ENCODE assay signal across 13 cellular contexts in genomic region chr14:50607181-50607580, GRCh38. TPM values are rescaled to one million over a fixed set of nuclear protein-coding genes. Genes with fewer than 3 reads are reported as not detected.
DNase-seq lines count a peak whose midpoint lies in the region; ATAC-seq and TF ChIP-seq lines count a peak whose summit lies in the region.
"Had no signal": no experiment of that assay in that cellular context is flagged by ENCODE, and none has a peak within 500 bp of the region (broad histone marks: within the 10 kb centered on the region; RNA-seq: fewer than 3 reads in every experiment).

No MANE protein-coding gene starts in this region.

- H3K4me1 ChIP-seq in gastroesophageal sphincter = peaks cover 0 to 7% (median 0%) of the 10 kb centered on the region in 3 donors
- H3K4me1 ChIP-seq: prostate gland, tibial artery had no signal

- in situ Hi-C loops in astrocyte of the spinal cord (cut with HindIII; ENCODE audit: low sequenced_read_pairs) = no loop called here

- ATAC-seq in GM18868 (IDR thresholded peaks at IDR 0.05; ENCODE audit: unreplicated experiment) = peak; percentile 62
- ATAC-seq in gastroesophageal sphincter = no peak
- ATAC-seq in SK-N-SH treated with all-trans-retinoic acid at 6 μM for 48 hours = no peak
- no peak for ATAC-seq in GM18909 (IDR thresholded peaks at IDR 0.05; ENCODE audit: poor library complexity, unreplicated experiment)

- H3K4me3 ChIP-seq in astrocyte of the spinal cord (ENCODE audit: low read depth, low read length) = no peak overlapping the region
- no peak overlapping the region for H3K4me3 ChIP-seq in gastroesophageal sphincter
- H3K4me3 ChIP-seq: dorsolateral prefrontal cortex, prostate gland, tibial artery had no signal

- TF ChIP-seq POLR2A in gastroesophageal sphincter (IDR thresholded peaks at IDR 0.05) = no peak

- TF ChIP-seq EP300 in gastroesophageal sphincter (IDR thresholded peaks at IDR 0.05) = no peak

- H3K36me3 ChIP-seq in gastroesophageal sphincter = no peaks in the 10 kb centered on the region
- H3K36me3 ChIP-seq: prostate gland, tibial artery had no signal

- no peaks in the 10 kb centered on the region for H3K9me3 ChIP-seq in gastroesophageal sphincter
- H3K9me3 ChIP-seq: prostate gland, tibial artery had no signal

- 72 to 80% methylated on average over 3 of the region's 3 CpGs for WGBS in gastroesophageal sphincter (ENCODE audit: low coverage in 1 of 2), 2 donors

- H3K27me3 ChIP-seq in gastroesophageal sphincter = no peaks in the 10 kb centered on the region
- H3K27me3 ChIP-seq: dorsolateral prefrontal cortex, tibial artery had no signal

- peak; percentile 34 for DNase-seq in COLO829 (ENCODE audit: low spot score)
- peak; percentile 59 for DNase-seq in astrocyte of the spinal cord (ENCODE audit: low read depth, low spot score)
- DNase-seq in stimulated activated CD4-positive, alpha-beta T cell treated with anti-CD3 and anti-CD28 coated beads, Interleukin-1b, Interleukin-23, amount 100 ng/mL, for 48 hours = peak; percentile 54
- DNase-seq in NCI-H82 (lab: John Stamatoyannopoulos, UW) = no peak
- DNase-seq: anterior cingulate cortex, dorsolateral prefrontal cortex, GDM1, tibial artery had no signal

- TF ChIP-seq CTCF in astrocyte of the spinal cord (IDR thresholded peaks at IDR 0.05; ENCODE audit: low read depth, low read length) = no peak
- no peak for TF ChIP-seq CTCF in gastroesophageal sphincter (IDR thresholded peaks at IDR 0.05)

- no peak overlapping the region for H3K27ac ChIP-seq in gastroesophageal sphincter
- H3K27ac ChIP-seq: prostate gland, tibial artery had no signal

TF ChIP-seq in SK-N-SH treated with all-trans-retinoic acid at 6 μM for 48 hours, 23 proteins besides CTCF, POLR2A, EP300 and RAD21:
- no peak for TF ChIP-seq ZNF70 (CRISPR knock-in tag; IDR thresholded peaks at IDR 0.05)
- no peak for TF ChIP-seq OSR1 (CRISPR knock-in tag; IDR thresholded peaks at IDR 0.05)
- TF ChIP-seq ZNF565 (CRISPR knock-in tag; conservative IDR thresholded peaks at IDR 0.05; ENCODE audit: low read depth) = no peak
- TF ChIP-seq CSDC2 (CRISPR knock-in tag; IDR thresholded peaks at IDR 0.05) = no peak
- TF ChIP-seq TCF4 (CRISPR knock-in tag; IDR thresholded peaks at IDR 0.05; ENCODE audit: borderline replicate concordance) = no peak
- no peak for TF ChIP-seq PATZ1 (CRISPR knock-in tag; IDR thresholded peaks at IDR 0.05; ENCODE audit: borderline replicate concordance)
- no peak for TF ChIP-seq SNAI2 (CRISPR knock-in tag; IDR thresholded peaks at IDR 0.05)
- TF ChIP-seq PPARA (CRISPR knock-in tag; IDR thresholded peaks at IDR 0.05; ENCODE audit: borderline replicate concordance) = no peak
- no peak for TF ChIP-seq ZC3H10 (CRISPR knock-in tag; IDR thresholded peaks at IDR 0.05)
- TF ChIP-seq POU6F1 (CRISPR knock-in tag; IDR thresholded peaks at IDR 0.05; ENCODE audit: borderline replicate concordance, low read depth) = no peak
- TF ChIP-seq CREB5 (CRISPR knock-in tag; IDR thresholded peaks at IDR 0.05; ENCODE audit: low read depth) = no peak
- no peak for TF ChIP-seq ZNF8 (CRISPR knock-in tag; IDR thresholded peaks at IDR 0.05)
- TF ChIP-seq ZFP30 (CRISPR knock-in tag; IDR thresholded peaks at IDR 0.05) = no peak
- TF ChIP-seq TSHZ2 (CRISPR knock-in tag; IDR thresholded peaks at IDR 0.05) = no peak
- no peak for TF ChIP-seq BACH2 (CRISPR knock-in tag; IDR thresholded peaks at IDR 0.05; ENCODE audit: borderline replicate concordance)
- TF ChIP-seq ZFP3 (CRISPR knock-in tag; IDR thresholded peaks at IDR 0.05) = no peak
- no peak for TF ChIP-seq GLIS3 (CRISPR knock-in tag; IDR thresholded peaks at IDR 0.05)
- no peak for TF ChIP-seq CSRNP3 (CRISPR knock-in tag; IDR thresholded peaks at IDR 0.05)
- no peak for TF ChIP-seq TOX (CRISPR knock-in tag; IDR thresholded peaks at IDR 0.05; ENCODE audit: borderline replicate concordance)

RNA-seq across cellular contexts. Expression of gene ATL1, which starts 47.2 kb away (rescaled TPM):
- 10 to 100 TPM; 17.2 to 22.3 (median 21.6) TPM for total RNA-seq in gastroesophageal sphincter
